In genomic region chr3:49025793-49026520, GRCh38 we compare ENCODE assay signal across 1 cellular context.
TF ChIP-seq lines count a peak whose summit lies in the region.

No MANE protein-coding gene starts in this region.

TF ChIP-seq in HCT116, 20 proteins besides CTCF, POLR2A, EP300 and RAD21:
- no peak; the same call in none of the 2 replicates for TF ChIP-seq POLR2AphosphoS5 (IDR thresholded peaks at IDR 0.05; ENCODE audit: low read depth, low read length)
- TF ChIP-seq ZFX (IDR thresholded peaks at IDR 0.05): no peak
- no peak for TF ChIP-seq FOSL1 (IDR thresholded peaks at IDR 0.05; ENCODE audit: low read depth)
- no peak for TF ChIP-seq YY1 (IDR thresholded peaks at IDR 0.05; ENCODE audit: extremely low read depth, insufficient replicate concordance, low read depth, low read length)
- TF ChIP-seq ELF1 (IDR thresholded peaks at IDR 0.05; ENCODE audit: borderline replicate concordance, low read depth): no peak
- TF ChIP-seq SIN3A (IDR thresholded peaks at IDR 0.05; ENCODE audit: low read depth): no peak
- TF ChIP-seq ZNF274 (IDR thresholded peaks at IDR 0.05; ENCODE audit: low read depth, low read length): no peak
- no peak for TF ChIP-seq MAX (IDR thresholded peaks at IDR 0.05)
- no peak for TF ChIP-seq EZH2 (IDR thresholded peaks at IDR 0.05)
- TF ChIP-seq JUND (IDR thresholded peaks at IDR 0.05): no peak
- TF ChIP-seq ZBTB33 (IDR thresholded peaks at IDR 0.05; ENCODE audit: extremely low read depth, insufficient replicate concordance, low read length): no peak
- no peak for TF ChIP-seq ATF3 (IDR thresholded peaks at IDR 0.05)
- no peak for TF ChIP-seq REST (IDR thresholded peaks at IDR 0.05; ENCODE audit: low read depth)
- TF ChIP-seq SP1 (IDR thresholded peaks at IDR 0.05; ENCODE audit: low read depth): no peak
- TF ChIP-seq TCF7L2 (IDR thresholded peaks at IDR 0.05; ENCODE audit: borderline replicate concordance, extremely low read depth, insufficient read depth, insufficient read length): no peak
- TF ChIP-seq EZH2phosphoT487 (IDR thresholded peaks at IDR 0.05; ENCODE audit: borderline replicate concordance): no peak
